8 cellular contexts compared by ENCODE assay signal in genomic region chr19:5803441-5803751, GRCh38. TPM values are rescaled to one million over a fixed set of nuclear protein-coding genes. Genes with fewer than 3 reads are reported as not detected.
DNase-seq lines count a peak whose midpoint lies in the region; ATAC-seq and TF ChIP-seq lines count a peak whose summit lies in the region.

No MANE protein-coding gene starts in this region.

- TF ChIP-seq CTCF in RWPE2 (IDR thresholded peaks at IDR 0.05; ENCODE audit: poor library complexity, severe bottlenecking) (no peak), epithelial cell of esophagus (IDR thresholded peaks at IDR 0.05; ENCODE audit: insufficient read depth, low read depth, low read length, missing control alignments) (no peak), foreskin keratinocyte (conservative IDR thresholded peaks at IDR 0.05) (no peak)

- H3K27me3 ChIP-seq in GM23248 (replicated peaks; ENCODE audit: insufficient read depth): peaks cover 15% of the 10 kb centered on the region
- H3K27me3 ChIP-seq in RWPE2 (ENCODE audit: insufficient read depth, poor library complexity, severe bottlenecking): peaks cover 12% of the 10 kb centered on the region
- no peaks in the 10 kb centered on the region for H3K27me3 ChIP-seq in rectal smooth muscle tissue (ENCODE audit: control insufficient read depth, insufficient read depth, low read length)
- peaks cover 42% of the 10 kb centered on the region for H3K27me3 ChIP-seq in foreskin keratinocyte

- no peaks in the 10 kb centered on the region for H3K79me2 ChIP-seq in GM23248 (ENCODE audit: insufficient read depth)

- H3K4me1 ChIP-seq in GM23248 (ENCODE audit: insufficient read depth) (no peaks in the 10 kb centered on the region), RWPE2 (ENCODE audit: insufficient read depth, poor library complexity, severe bottlenecking) (no peaks in the 10 kb centered on the region), rectal smooth muscle tissue (ENCODE audit: control insufficient read depth, insufficient read depth, low read length) (peaks cover 4% of the 10 kb centered on the region), foreskin keratinocyte (peaks cover 3% of the 10 kb centered on the region)

- H3K9me3 ChIP-seq in GM23248 (ENCODE audit: low read depth) (no peaks in the 10 kb centered on the region), RWPE2 (ENCODE audit: severe bottlenecking) (no peaks in the 10 kb centered on the region)

- H3K9ac ChIP-seq in GM23248: 0 out of 2 replicates have a peak overlapping the region, but pooled peaks have one; percentile 36
- no peak overlapping the region for H3K9ac ChIP-seq in rectal smooth muscle tissue (ENCODE audit: low read length)

- peak overlapping the region; percentile 80 for H2AFZ ChIP-seq in GM23248

- H3F3A ChIP-seq in GM23248 (ENCODE audit: insufficient read depth): no peaks in the 10 kb centered on the region

- H3K36me3 ChIP-seq in GM23248 (ENCODE audit: low read depth): no peaks in the 10 kb centered on the region
- H3K36me3 ChIP-seq in RWPE2 (ENCODE audit: low read depth): no peaks in the 10 kb centered on the region
- H3K36me3 ChIP-seq in rectal smooth muscle tissue (ENCODE audit: control insufficient read depth, insufficient read depth, low read length): no peaks in the 10 kb centered on the region

- DNase-seq in GM23248 (no peak), RWPE2 (ENCODE audit: low spot score) (no peak), epithelial cell of esophagus (ENCODE audit: low read depth) (no peak), foreskin keratinocyte (no peak)
- DNase-seq in central memory CD4-positive, alpha-beta T cell: no peak
- no peak for DNase-seq in NK-92 treated with Interleukin-12 subunit alpha and Interleukin-12 subunit beta, amount 100 ng/mL, for 24 hours (lab: John Stamatoyannopoulos, UW)

- H3K4me3 ChIP-seq in GM23248 (peak overlapping the region; percentile 66), RWPE2 (ENCODE audit: severe bottlenecking) (peak overlapping the region; percentile 6), epithelial cell of esophagus (ENCODE audit: low read length) (peak overlapping the region; percentile 30), rectal smooth muscle tissue (ENCODE audit: low read length) (peak overlapping the region; percentile 38)

- H3K27ac ChIP-seq in GM23248: no peak overlapping the region
- H3K27ac ChIP-seq in RWPE2 (ENCODE audit: poor library complexity, severe bottlenecking): no peak overlapping the region
- H3K27ac ChIP-seq in rectal smooth muscle tissue (ENCODE audit: low read depth, low read length): no peak overlapping the region
- no peak overlapping the region for H3K27ac ChIP-seq in foreskin keratinocyte

- no peak for ATAC-seq in RWPE2 (ENCODE audit: low read depth)
- no peak for ATAC-seq in HG02885 (IDR thresholded peaks at IDR 0.05; ENCODE audit: poor library complexity, unreplicated experiment)
- ATAC-seq in foreskin keratinocyte: no peak

- no peaks in the 10 kb centered on the region for H4K20me1 ChIP-seq in GM23248 (ENCODE audit: insufficient read depth)

- peak overlapping the region; percentile 85 for H3K4me2 ChIP-seq in GM23248 (ENCODE audit: unreplicated experiment)

- WGBS in GM23248 (ENCODE audit: low coverage in 1 of 2, low lambda C conversion rate in 2 of 2, missing lambda C conversion rate in 2 of 2), 2 experiments: 1 to 3% methylated on average over 8 of the region's 8 CpGs

- in situ Hi-C loops in GM23248 (cut with MboI): loop anchor here (5.0 kb wide), 1 partner anchor 89 kb away; no protein-coding TSS in a partner anchor

- H3K9me2 ChIP-seq in GM23248 (ENCODE audit: insufficient read depth): no peaks in the 10 kb centered on the region

RNA-seq across cellular contexts. Expression of gene NRTN, which starts 1.5 kb away (rescaled TPM):
- not detected in 2 replicates for total RNA-seq in GM23248 (2014; rRNA removed; shearing (Covaris generic))
- polyA plus RNA-seq in GM23248 (2016; fragmentation: Nextera tagmentation; extraction: Ambion mirVana) (not detected in 2 replicates), foreskin keratinocyte (0.07 and 0.11 TPM in 2 replicates)
- 0.10 and 0.14 TPM in 2 replicates for total RNA-seq in foreskin keratinocyte

RNA-seq across cellular contexts. Expression of gene DUS3L, which starts 12.4 kb away (rescaled TPM):
- 18.6 and 18.8 TPM in 2 replicates for total RNA-seq in GM23248 (2014; rRNA removed; shearing (Covaris generic))
- polyA plus RNA-seq in GM23248 (2016; fragmentation: Nextera tagmentation; extraction: Ambion mirVana) (15.6 and 17.1 TPM in 2 replicates), foreskin keratinocyte (28.7 and 31.8 TPM in 2 replicates)
- 27.7 and 31.8 TPM in 2 replicates for total RNA-seq in foreskin keratinocyte

RNA-seq across cellular contexts. Expression of gene PRR22, which starts 18.9 kb away (rescaled TPM):
- total RNA-seq in GM23248 (2014; rRNA removed; shearing (Covaris generic)): 0.25 TPM in 1 of 2 replicates, not detected in the other
- polyA plus RNA-seq in GM23248 (2016; fragmentation: Nextera tagmentation; extraction: Ambion mirVana): 0.14 and 0.19 TPM in 2 replicates
- 2.0 and 2.2 TPM in 2 replicates for total RNA-seq in foreskin keratinocyte
- polyA plus RNA-seq in foreskin keratinocyte: 3.5 and 3.9 TPM in 2 replicates

RNA-seq across cellular contexts. Expression of gene FUT6, which starts 36.1 kb away (rescaled TPM):
- not detected in 2 replicates for total RNA-seq in GM23248 (2014; rRNA removed; shearing (Covaris generic))
- polyA plus RNA-seq in GM23248 (2016; fragmentation: Nextera tagmentation; extraction: Ambion mirVana): not detected in 2 replicates
- not detected in 2 replicates for total RNA-seq in foreskin keratinocyte
- not detected in 2 replicates for polyA plus RNA-seq in foreskin keratinocyte

RNA-seq across cellular contexts. Expression of gene FUT3, which starts 47.9 kb away (rescaled TPM):
- total RNA-seq in GM23248 (2014; rRNA removed; shearing (Covaris generic)): not detected in 2 replicates
- polyA plus RNA-seq in GM23248 (2016; fragmentation: Nextera tagmentation; extraction: Ambion mirVana): not detected in 2 replicates
- total RNA-seq in foreskin keratinocyte: 1.5 and 2.2 TPM in 2 replicates
- polyA plus RNA-seq in foreskin keratinocyte: 1.5 and 3.6 TPM in 2 replicates

Comparison
In these comparisons a context has a peak if more than half of its experiments do, and no peak if none do; other contexts are left out.
1. H3K4me3 ChIP-seq: peak in every context shown above with its lines; median percentile 66 in GM23248; 38 in rectal smooth muscle tissue; 30 in epithelial cell of esophagus; 6 in RWPE2.